ENCODE assay signal across 21 cellular contexts in the genomic region with DNA sequence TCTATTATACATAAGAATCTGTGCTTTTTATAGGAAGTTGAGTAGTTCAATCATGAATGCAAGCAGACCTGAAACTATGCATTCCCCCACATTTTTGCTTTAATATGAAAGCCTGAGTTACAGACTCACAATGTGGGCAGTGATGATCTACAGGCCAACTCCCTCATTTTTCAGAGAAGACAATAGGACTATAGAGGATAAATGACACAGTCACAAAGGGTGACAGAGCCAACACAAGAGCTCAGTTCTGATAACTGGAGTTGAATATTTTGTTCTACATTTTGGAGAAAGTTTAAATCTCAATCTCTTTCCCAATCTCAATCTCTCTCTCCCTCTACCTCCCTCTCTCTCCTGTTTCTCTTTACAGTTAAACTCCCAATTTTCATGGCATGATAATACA.
"Had no signal": no experiment of that assay in that cellular context is flagged by ENCODE, and none has a peak within 500 bp of the region (broad histone marks: within the 10 kb centered on the region; RNA-seq: fewer than 3 reads in every experiment).

No MANE protein-coding gene starts in this region.

- ATAC-seq: effector memory CD8-positive, alpha-beta T cell; gastroesophageal sphincter; pancreas; right lobe of liver; stimulated activated effector memory CD8-positive, alpha-beta T cell treated with anti-CD3 and anti-CD28 coated beads, Interleukin-12 subunit alpha, Interleukin-12 subunit beta, amount 100 ng/mL, for 72 hours; stimulated activated naive CD8-positive, alpha-beta T cell treated with anti-CD3 and anti-CD28 coated beads, Interleukin-15, Interleukin-2, amounts not matched to agents 100 U/mL and 50 U/mL, for 24 hours had no signal

- H3K4me1 ChIP-seq: gastroesophageal sphincter, pancreas, prostate gland, right lobe of liver, transverse colon had no signal

- H3K36me3 ChIP-seq: esophagus squamous epithelium, gastroesophageal sphincter, pancreas, prostate gland, right lobe of liver, thoracic aorta, transverse colon had no signal

- H3K36me3 Mint-ChIP-seq: naive B cell; stimulated activated effector memory CD8-positive, alpha-beta T cell treated with anti-CD3 and anti-CD28 coated beads, Interleukin-12 subunit alpha, Interleukin-12 subunit beta, amount 100 ng/mL, for 72 hours had no signal

- H3K9me3 Mint-ChIP-seq: effector memory CD8-positive, alpha-beta T cell; immature natural killer cell; stimulated activated effector memory CD8-positive, alpha-beta T cell treated with anti-CD3 and anti-CD28 coated beads, Interleukin-12 subunit alpha, Interleukin-12 subunit beta, amount 100 ng/mL, for 72 hours had no signal

- H3K4me1 Mint-ChIP-seq: stimulated activated effector memory CD8-positive, alpha-beta T cell treated with anti-CD3 and anti-CD28 coated beads, Interleukin-12 subunit alpha, Interleukin-12 subunit beta, amount 100 ng/mL, for 72 hours had no signal

- DNase-seq: effector memory CD8-positive, alpha-beta T cell; esophagus squamous epithelium; foreskin fibroblast; immature natural killer cell; mammary epithelial cell; naive B cell; occipital lobe; pancreas; retina; right lobe of liver; stimulated activated CD4-positive, alpha-beta T cell treated with anti-CD3 and anti-CD28 coated beads, Interleukin-4, amount 100 ng/mL, for 1 hour; stimulated activated CD8-positive, alpha-beta memory T cell treated with anti-CD3 and anti-CD28 coated beads, Interleukin-4, amount 100 ng/mL, for 48 hours; stimulated activated naive CD8-positive, alpha-beta T cell treated with anti-CD3 and anti-CD28 coated beads, Interleukin-15, Interleukin-2, amounts not matched to agents 100 U/mL and 50 U/mL, for 24 hours; transverse colon had no signal

- H3K27me3 Mint-ChIP-seq: effector memory CD8-positive, alpha-beta T cell; naive B cell had no signal

- H3K4me3 ChIP-seq: esophagus squamous epithelium, gastroesophageal sphincter, pancreas, prostate gland, right lobe of liver, thoracic aorta, transverse colon had no signal

- H3K27me3 ChIP-seq: gastroesophageal sphincter, right lobe of liver, transverse colon had no signal

- H3K4me3 Mint-ChIP-seq: effector memory CD8-positive, alpha-beta T cell; immature natural killer cell; mesothelial cell of epicardium; naive B cell; nephron; stimulated activated effector memory CD8-positive, alpha-beta T cell treated with anti-CD3 and anti-CD28 coated beads, Interleukin-12 subunit alpha, Interleukin-12 subunit beta, amount 100 ng/mL, for 72 hours had no signal

- H3K9me3 ChIP-seq: gastroesophageal sphincter, pancreas, prostate gland, right lobe of liver, thoracic aorta, transverse colon had no signal

- H3K27ac Mint-ChIP-seq: effector memory CD8-positive, alpha-beta T cell; immature natural killer cell; mesothelial cell of epicardium; nephron; stimulated activated effector memory CD8-positive, alpha-beta T cell treated with anti-CD3 and anti-CD28 coated beads, Interleukin-12 subunit alpha, Interleukin-12 subunit beta, amount 100 ng/mL, for 72 hours had no signal

- H3K27ac ChIP-seq: epithelial cell of prostate, esophagus squamous epithelium, gastroesophageal sphincter, pancreas, prostate gland, right lobe of liver, thoracic aorta, transverse colon had no signal
